Comparison of ENCODE assay signal across 23 cellular contexts in the genomic region with DNA sequence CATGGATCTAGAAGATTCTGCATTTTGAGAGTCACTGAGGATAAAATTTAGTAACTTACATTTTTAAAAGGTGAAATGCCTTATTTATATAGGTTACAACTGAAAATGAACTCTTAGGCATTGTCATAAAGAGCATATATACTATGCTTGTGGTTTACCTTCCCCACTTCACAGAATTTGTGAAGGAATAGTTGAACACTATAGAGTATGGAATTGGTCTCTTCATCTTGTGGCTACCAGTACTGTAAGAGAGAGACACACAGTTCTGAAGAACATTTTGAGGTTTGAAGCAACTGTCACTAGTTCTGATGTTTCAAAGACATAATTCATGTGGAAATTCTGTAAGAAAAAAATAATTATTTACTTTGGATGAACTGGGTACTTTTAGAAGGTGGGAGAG. TPM values are rescaled to one million over a fixed set of nuclear protein-coding genes. Genes with fewer than 3 reads are reported as not detected.
A peak's percentile ranks its signal among the peaks of the same experiment; 100 is the strongest.
DNase-seq lines count a peak whose midpoint lies in the region; ATAC-seq and TF ChIP-seq lines count a peak whose summit lies in the region.
"Had no signal": no experiment of that assay in that cellular context is flagged by ENCODE, and none has a peak within 500 bp of the region (broad histone marks: within the 10 kb centered on the region; RNA-seq: fewer than 3 reads in every experiment).

No MANE protein-coding gene starts in this region.

- no TSS peak for BruUV-seq in Panc1 (replicated peaks; lab: Mats Ljungman, UMichigan)

- TF ChIP-seq CTCF in Panc1 (IDR thresholded peaks at IDR 0.05), result no peak

- H3K4me3 ChIP-seq in Panc1 (ENCODE audit: low read depth in 2 of 2, low read length in 2 of 2), result no peak overlapping the region
- H3K4me3 ChIP-seq: BLaER1 treated with 17β-estradiol and CSF1 and Interleukin-3, amounts not matched to agents 10 nM and 100 nM had no signal

- H3K4me3 Mint-ChIP-seq in activated T-cell treated with anti-CD3 and anti-CD28 coated beads, Interleukin-2, amount 50 U/mL, for 72 hours, result no peak overlapping the region
- H3K4me3 Mint-ChIP-seq in memory B cell, result no peak overlapping the region
- no peak overlapping the region for H3K4me3 Mint-ChIP-seq in stimulated activated naive CD8-positive, alpha-beta T cell treated with anti-CD3 and anti-CD28 coated beads, Interleukin-15, amount 100 ng/mL, for 72 hours
- no peak overlapping the region for H3K4me3 Mint-ChIP-seq in activated CD8-positive, alpha-beta memory T cell treated with anti-CD3 and anti-CD28 coated beads, Interleukin-2, amount 10 ng/mL, durations not matched to agents 7 days and 5 days

- CTCF ChIA-PET in Panc1 (lab: Charles Lee), result no interaction called here
- CTCF ChIA-PET in activated CD8-positive, alpha-beta memory T cell treated with anti-CD3 and anti-CD28 coated beads, Interleukin-2, amount 10 ng/mL, durations not matched to agents 7 days and 5 days (lab: Charles Lee), result no interaction called here

- peak overlapping the region; percentile 77 for H3K27ac Mint-ChIP-seq in activated T-cell treated with anti-CD3 and anti-CD28 coated beads, Interleukin-2, amount 50 U/mL, for 72 hours
- H3K27ac Mint-ChIP-seq in memory B cell, result peak overlapping the region; percentile 67
- peak overlapping the region; percentile 54 to 57 for H3K27ac Mint-ChIP-seq in stimulated activated naive CD8-positive, alpha-beta T cell treated with anti-CD3 and anti-CD28 coated beads, Interleukin-15, amount 100 ng/mL, for 72 hours
- no peak overlapping the region for H3K27ac Mint-ChIP-seq in activated CD8-positive, alpha-beta memory T cell treated with anti-CD3 and anti-CD28 coated beads, Interleukin-2, amount 10 ng/mL, durations not matched to agents 7 days and 5 days

- H3K4me1 ChIP-seq in Panc1 (ENCODE audit: control insufficient read depth, insufficient read depth, low read length), result peaks cover 37% of the 10 kb centered on the region
- H3K4me1 ChIP-seq: Caco-2 had no signal

- H3K4me1 Mint-ChIP-seq in activated T-cell treated with anti-CD3 and anti-CD28 coated beads, Interleukin-2, amount 50 U/mL, for 72 hours (ENCODE audit: low read depth), result peaks cover 60% of the 10 kb centered on the region
- peaks cover 11% of the 10 kb centered on the region for H3K4me1 Mint-ChIP-seq in memory B cell
- peaks cover 61% of the 10 kb centered on the region for H3K4me1 Mint-ChIP-seq in stimulated activated naive CD8-positive, alpha-beta T cell treated with anti-CD3 and anti-CD28 coated beads, Interleukin-15, amount 100 ng/mL, for 72 hours
- H3K4me1 Mint-ChIP-seq in activated CD8-positive, alpha-beta memory T cell treated with anti-CD3 and anti-CD28 coated beads, Interleukin-2, amount 10 ng/mL, durations not matched to agents 7 days and 5 days, result peaks cover 49% of the 10 kb centered on the region

- POLR2A ChIA-PET in Panc1 (lab: Charles Lee), result no interaction called here

- no peak for DNase-seq in activated T-cell treated with anti-CD3 and anti-CD28 coated beads, Interleukin-2, amount 50 U/mL, for 72 hours
- DNase-seq in activated T-cell treated with anti-CD3 and anti-CD28 coated beads, Interleukin-2, amount 50 U/mL, for 48 hours, result no peak
- DNase-seq in Panc1 (ENCODE audit: low read depth, low spot score) (no peak), memory B cell (ENCODE audit: low spot score in 2 of 2) (no peak), DMS114 treated with DMSO at 0.1 percent for 48 hours (lab: John Stamatoyannopoulos, UW; ENCODE audit: unreplicated experiment) (no peak)
- no peak for DNase-seq in stimulated activated naive CD8-positive, alpha-beta T cell treated with anti-CD3 and anti-CD28 coated beads, Interleukin-15, amount 100 ng/mL, for 72 hours
- DNase-seq in activated CD8-positive, alpha-beta memory T cell treated with anti-CD3 and anti-CD28 coated beads, Interleukin-2, amount 10 ng/mL, durations not matched to agents 7 days and 5 days, result no peak
- DNase-seq: Caco-2, DMS79, GOT3, KBM-7, MV-4-11, NCI-H1417, NCI-H187 treated with DMSO at 0.1 percent for 48 hours, NCI-H2171, NCI-H446 treated with DMSO at 0.1 percent for 48 hours, NCI-H748 treated with DMSO at 0.1 percent for 48 hours, OCI-M1, RPMI8226, SIG-M5 had no signal

- peak; percentile 39 to 64 for ATAC-seq in activated T-cell treated with anti-CD3 and anti-CD28 coated beads, Interleukin-2, amount 50 U/mL, for 72 hours (replicated peaks in 1 of 2)
- no peak for ATAC-seq in Panc1
- no peak for ATAC-seq in memory B cell (ENCODE audit: low read depth)
- ATAC-seq in stimulated activated naive CD8-positive, alpha-beta T cell treated with anti-CD3 and anti-CD28 coated beads, Interleukin-15, amount 100 ng/mL, for 72 hours, result peak; percentile 56
- no peak for ATAC-seq in HG03025 (IDR thresholded peaks at IDR 0.05; ENCODE audit: low FRiP score, unreplicated experiment)
- ATAC-seq in activated CD8-positive, alpha-beta memory T cell treated with anti-CD3 and anti-CD28 coated beads, Interleukin-2, amount 10 ng/mL, durations not matched to agents 7 days and 5 days, result no peak

- peaks cover 8% of the 10 kb centered on the region; the same call in 1 of the 2 replicates for H3K36me3 ChIP-seq in Panc1 (ENCODE audit: control insufficient read depth, insufficient read depth, low read length)

- in situ Hi-C loops in Panc1 (cut with HindIII; ENCODE audit: low pct_unique_long_range_greater_than_20kb, low sequenced_read_pairs), result no loop called here

- H3K36me3 Mint-ChIP-seq in activated T-cell treated with anti-CD3 and anti-CD28 coated beads, Interleukin-2, amount 50 U/mL, for 72 hours (ENCODE audit: insufficient read depth in 2 of 2), result peaks cover 3 to 22% of the 10 kb centered on the region in 2 donors
- peaks cover 10% of the 10 kb centered on the region for H3K36me3 Mint-ChIP-seq in memory B cell
- H3K36me3 Mint-ChIP-seq in activated CD8-positive, alpha-beta memory T cell treated with anti-CD3 and anti-CD28 coated beads, Interleukin-2, amount 10 ng/mL, durations not matched to agents 7 days and 5 days, result peaks cover 42% of the 10 kb centered on the region

- H3K27me3 Mint-ChIP-seq in activated T-cell treated with anti-CD3 and anti-CD28 coated beads, Interleukin-2, amount 50 U/mL, for 72 hours (ENCODE audit: low read depth), result no peaks in the 10 kb centered on the region
- H3K27me3 Mint-ChIP-seq in memory B cell, result no peaks in the 10 kb centered on the region
- no peaks in the 10 kb centered on the region for H3K27me3 Mint-ChIP-seq in stimulated activated naive CD8-positive, alpha-beta T cell treated with anti-CD3 and anti-CD28 coated beads, Interleukin-15, amount 100 ng/mL, for 72 hours
- no peaks in the 10 kb centered on the region for H3K27me3 Mint-ChIP-seq in activated CD8-positive, alpha-beta memory T cell treated with anti-CD3 and anti-CD28 coated beads, Interleukin-2, amount 10 ng/mL, durations not matched to agents 7 days and 5 days

- H3K9me3 ChIP-seq in Panc1 (ENCODE audit: control insufficient read depth, insufficient read depth, low read depth, low read length), result no peaks in the 10 kb centered on the region
- H3K9me3 ChIP-seq: BLaER1 treated with 17β-estradiol and CSF1 and Interleukin-3, amounts not matched to agents 10 nM and 100 nM; Caco-2 had no signal

- no peaks in the 10 kb centered on the region for H3K9me3 Mint-ChIP-seq in activated T-cell treated with anti-CD3 and anti-CD28 coated beads, Interleukin-2, amount 50 U/mL, for 72 hours
- no peaks in the 10 kb centered on the region for H3K9me3 Mint-ChIP-seq in memory B cell
- H3K9me3 Mint-ChIP-seq in stimulated activated naive CD8-positive, alpha-beta T cell treated with anti-CD3 and anti-CD28 coated beads, Interleukin-15, amount 100 ng/mL, for 72 hours, result no peaks in the 10 kb centered on the region
- no peaks in the 10 kb centered on the region for H3K9me3 Mint-ChIP-seq in activated CD8-positive, alpha-beta memory T cell treated with anti-CD3 and anti-CD28 coated beads, Interleukin-2, amount 10 ng/mL, durations not matched to agents 7 days and 5 days (ENCODE audit: low read depth)

- intact Hi-C loops in Panc1 (cut with micrococcal nuclease; ENCODE audit: unreplicated experiment), result no loop called here

- 0 out of 2 replicates have a peak overlapping the region, but pooled peaks have one; percentile 6 for H3K27ac ChIP-seq in Panc1 (ENCODE audit: low read length)
- H3K27ac ChIP-seq: BLaER1 treated with 17β-estradiol and CSF1 and Interleukin-3, amounts not matched to agents 10 nM and 100 nM had no signal

- no peaks in the 10 kb centered on the region for H3K27me3 ChIP-seq in Panc1 (ENCODE audit: control insufficient read depth, insufficient read depth, low read length)
- H3K27me3 ChIP-seq: BLaER1 treated with 17β-estradiol and CSF1 and Interleukin-3, amounts not matched to agents 10 nM and 100 nM had no signal

RNA-seq across cellular contexts. Expression of a gene that starts 41.7 kb away (rescaled TPM):
- total RNA-seq in activated T-cell treated with anti-CD3 and anti-CD28 coated beads, Interleukin-2, amount 50 U/mL, for 72 hours, result 1 to 10 TPM in 1 of 2 donors, under 1 TPM in 1; 0.79 to 1.3 TPM
- 0.54 TPM for total RNA-seq in Panc1 (2021; ENCODE audit: unreplicated experiment)
- polyA plus RNA-seq in Panc1 (2012; ENCODE audit: insufficient read length), result 0.73 TPM
- under 1 TPM; 0.56 to 0.85 TPM for total RNA-seq in activated CD8-positive, alpha-beta memory T cell treated with anti-CD3 and anti-CD28 coated beads, Interleukin-2, amount 10 ng/mL, durations not matched to agents 7 days and 5 days
- total RNA-seq: A172, Caco-2 had no signal

RNA-seq across cellular contexts. Expression of a gene that starts 51.1 kb away (rescaled TPM):
- total RNA-seq in activated T-cell treated with anti-CD3 and anti-CD28 coated beads, Interleukin-2, amount 50 U/mL, for 72 hours, result 10 to 100 TPM; 66.5 to 78.0 TPM
- total RNA-seq in Panc1 (2021; ENCODE audit: unreplicated experiment), result 51.4 TPM
- 28.8 TPM for polyA plus RNA-seq in Panc1 (2012; ENCODE audit: insufficient read length)
- total RNA-seq in activated CD8-positive, alpha-beta memory T cell treated with anti-CD3 and anti-CD28 coated beads, Interleukin-2, amount 10 ng/mL, durations not matched to agents 7 days and 5 days, result 10 to 100 TPM; 50.5 to 67.1 TPM

Comparison
In these comparisons a context has a peak if more than half of its experiments do, and no peak if none do; other contexts are left out.
1. ATAC-seq: peak in activated T-cell treated with anti-CD3 and anti-CD28 coated beads, Interleukin-2, amount 50 U/mL, for 72 hours (2 of 2) and stimulated activated naive CD8-positive, alpha-beta T cell treated with anti-CD3 and anti-CD28 coated beads, Interleukin-15, amount 100 ng/mL, for 72 hours (single experiment); none in Panc1 (single experiment), memory B cell (single experiment), HG03025 (single experiment) and activated CD8-positive, alpha-beta memory T cell treated with anti-CD3 and anti-CD28 coated beads, Interleukin-2, amount 10 ng/mL, durations not matched to agents 7 days and 5 days (single experiment).